ENCODE assay signal across 12 cellular contexts in the genomic region with DNA sequence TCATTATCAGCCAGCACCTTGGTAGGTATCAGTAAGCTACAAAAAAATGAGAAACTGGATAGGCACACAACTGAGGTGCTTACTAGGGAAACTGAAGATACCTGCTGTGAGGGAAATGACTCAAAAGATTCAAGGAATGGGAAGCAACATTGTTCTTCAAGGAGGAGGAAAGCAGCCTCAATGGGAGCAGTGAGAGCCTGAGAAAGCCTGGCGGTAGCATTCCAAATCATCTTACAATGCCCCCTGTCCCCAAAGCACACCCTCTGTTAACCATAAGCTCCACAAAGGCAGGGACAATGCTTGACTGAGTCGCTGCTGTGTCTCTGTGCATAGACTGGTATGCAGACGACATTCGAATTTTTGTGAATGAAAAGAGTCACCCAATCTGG. TPM values are rescaled to one million over a fixed set of nuclear protein-coding genes. Genes with fewer than 3 reads are reported as not detected.
"Had no signal": no experiment of that assay in that cellular context is flagged by ENCODE, and none has a peak within 500 bp of the region (broad histone marks: within the 10 kb centered on the region; RNA-seq: fewer than 3 reads in every experiment).

No MANE protein-coding gene starts in this region.

- H3K36me3 ChIP-seq: adrenal gland, cardiac muscle cell, gastroesophageal sphincter, thyroid gland had no signal

- H3K4me3 Mint-ChIP-seq: stimulated activated naive B cell treated with anti-CD40 and anti-IgM and Interleukin-4, amounts not matched to agents 10 μg/mL and 1 μg/mL and 100 μg/mL, for 72 hours had no signal

- H3K9me3 Mint-ChIP-seq: stimulated activated naive B cell treated with anti-CD40 and anti-IgM and Interleukin-4, amounts not matched to agents 10 μg/mL and 1 μg/mL and 100 μg/mL, for 72 hours had no signal

- H3K27ac ChIP-seq: adrenal gland, cardiac muscle cell, gastroesophageal sphincter, parathyroid adenoma, thyroid gland had no signal

- H3K4me1 ChIP-seq: adrenal gland, gastroesophageal sphincter, parathyroid adenoma had no signal

- H3K36me3 Mint-ChIP-seq: stimulated activated naive B cell treated with anti-CD40 and anti-IgM and Interleukin-4, amounts not matched to agents 10 μg/mL and 1 μg/mL and 100 μg/mL, for 72 hours had no signal

- H3K27me3 Mint-ChIP-seq: stimulated activated naive B cell treated with anti-CD40 and anti-IgM and Interleukin-4, amounts not matched to agents 10 μg/mL and 1 μg/mL and 100 μg/mL, for 72 hours had no signal

- H3K27me3 ChIP-seq: adrenal gland, thyroid gland had no signal

- H3K9me3 ChIP-seq: adrenal gland, gastroesophageal sphincter, thyroid gland had no signal

- DNase-seq: activated CD4-positive, alpha-beta T cell treated with anti-CD3 and anti-CD28 coated beads, Interleukin-2, amount 50 U/mL, for 48 hours; activated naive CD4-positive, alpha-beta T cell treated with anti-CD3 and anti-CD28 coated beads, Interleukin-2, amount 50 U/mL, for 16 hours; adrenal gland; stimulated activated CD4-positive, alpha-beta T cell treated with anti-CD3 and anti-CD28 coated beads, Interleukin-12 subunit alpha, Interleukin-12 subunit beta, amount 100 ng/mL, for 4 hours; stimulated activated naive B cell treated with anti-CD40 and anti-IgM and Interleukin-4, amounts not matched to agents 10 μg/mL and 1 μg/mL and 100 μg/mL, for 72 hours; thyroid gland had no signal

- H3K9ac ChIP-seq: parathyroid adenoma had no signal

- ATAC-seq: gastroesophageal sphincter; stimulated activated naive B cell treated with anti-CD40 and anti-IgM and Interleukin-4, amounts not matched to agents 10 μg/mL and 1 μg/mL and 100 μg/mL, for 72 hours had no signal

- H3K27ac Mint-ChIP-seq: stimulated activated naive B cell treated with anti-CD40 and anti-IgM and Interleukin-4, amounts not matched to agents 10 μg/mL and 1 μg/mL and 100 μg/mL, for 72 hours had no signal

- H3K4me3 ChIP-seq: adrenal gland, cardiac muscle cell, gastroesophageal sphincter, lung, thyroid gland had no signal

- H3K4me1 Mint-ChIP-seq: stimulated activated naive B cell treated with anti-CD40 and anti-IgM and Interleukin-4, amounts not matched to agents 10 μg/mL and 1 μg/mL and 100 μg/mL, for 72 hours had no signal

RNA-seq across cellular contexts. Expression of a gene that starts 10.6 kb away (rescaled TPM):
- total RNA-seq: cardiac muscle cell; dermis microvascular lymphatic vessel endothelial cell; T-helper 1 cell treated with Interleukin-12 subunit alpha and Interleukin-12 subunit beta and Interleukin-4 antibody, amounts not matched to agents 30 ng/mL and 1 ng/mL, for 36 hours had no signal
- polyA plus RNA-seq: cardiac muscle cell had no signal
